In genomic region chr12:82867782-82868505, GRCh38 we compare ENCODE assay signal across 25 cellular contexts.
A peak's percentile ranks its signal among the peaks of the same experiment; 100 is the strongest.
DNase-seq lines count a peak whose midpoint lies in the region; ATAC-seq, FAIRE-seq and TF ChIP-seq lines count a peak whose summit lies in the region.
"Had no signal": no experiment of that assay in that cellular context is flagged by ENCODE, and none has a peak within 500 bp of the region (broad histone marks: within the 10 kb centered on the region; RNA-seq: fewer than 3 reads in every experiment).

No MANE protein-coding gene starts in this region.

- no peak overlapping the region for H3K9ac ChIP-seq in liver (ENCODE audit: low read depth in 1 of 2, low read length in 2 of 2)
- no peak overlapping the region for H3K9ac ChIP-seq in HepG2 (ENCODE audit: insufficient read depth, low read depth, low read length)
- H3K9ac ChIP-seq: BLaER1 had no signal

- TF ChIP-seq CTCF in liver (IDR thresholded peaks at IDR 0.05; ENCODE audit: low read depth, low read length, missing input control) (no peak), HepG2 (CRISPR knock-in tag; IDR thresholded peaks at IDR 0.05) (no peak), glutamatergic neuron (IDR thresholded peaks at IDR 0.05; ENCODE audit: partially characterized antibody, unreplicated experiment) (no peak)

- peak overlapping the region; percentile 47 for H3K4me3 Mint-ChIP-seq in glutamatergic neuron (ENCODE audit: unreplicated experiment)
- H3K4me3 Mint-ChIP-seq: CD4-positive, alpha-beta memory T cell had no signal

- H3K4me1 ChIP-seq in liver (ENCODE audit: control insufficient read depth in 4 of 4, insufficient read depth in 4 of 4, low read length in 3 of 4), result no peaks in the 10 kb centered on the region
- no peaks in the 10 kb centered on the region for H3K4me1 ChIP-seq in HepG2 (ENCODE audit: insufficient read depth, low read length)
- H3K4me1 ChIP-seq: BLaER1 had no signal

- FAIRE-seq in HepG2 (lab: Jason Lieb, UNC), result no peak
- FAIRE-seq: GM12891, GM18507 had no signal

- CTCF ChIA-PET in HepG2 (lab: Yijun Ruan, JAX; ENCODE audit: low intra/inter-chr PET ratio, low total read pairs), result no interaction called here

- H2AFZ ChIP-seq in HepG2 (ENCODE audit: low read length), result no peak overlapping the region

- no peak for ATAC-seq in HepG2
- ATAC-seq in SK-N-SH treated with all-trans-retinoic acid at 6 μM for 48 hours, result no peak

- intact Hi-C loops in HepG2 (cut with micrococcal nuclease; ENCODE audit: unreplicated experiment), result no loop called here

- H3K36me3 ChIP-seq in liver (ENCODE audit: control insufficient read depth in 4 of 4, insufficient read depth in 3 of 4, low read depth in 1 of 4, low read length in 3 of 4) (no peaks in the 10 kb centered on the region), HepG2 (replicated peaks in 1 of 2; ENCODE audit: control insufficient read depth in 1 of 2, insufficient read depth in 2 of 2, low read length in 2 of 2) (no peaks in the 10 kb centered on the region)
- H3K36me3 ChIP-seq: BLaER1 had no signal

- BruUV-seq in HepG2 (replicated peaks; lab: Mats Ljungman, UMichigan), result no TSS peak

- H3K27me3 Mint-ChIP-seq in glutamatergic neuron (ENCODE audit: unreplicated experiment), result peaks cover 2% of the 10 kb centered on the region
- H3K27me3 Mint-ChIP-seq: CD4-positive, alpha-beta memory T cell had no signal

- in situ Hi-C loops in HepG2 (cut with HindIII; ENCODE audit: extremely low pct_ligation_motif_present, low pct_unique_long_range_greater_than_20kb), result no loop called here

- H3K4me2 ChIP-seq in HepG2 (ENCODE audit: low read depth, low read length), result no peak overlapping the region
- H3K4me2 ChIP-seq: BLaER1 had no signal

- TF ChIP-seq RAD21 in liver (IDR thresholded peaks at IDR 0.05) (no peak), HepG2 (CRISPR knock-in tag; IDR thresholded peaks at IDR 0.05) (no peak)

- POLR2A ChIA-PET in HepG2 (lab: Yijun Ruan, JAX), result no interaction called here

- TF ChIP-seq EP300 in HepG2 (IDR thresholded peaks at IDR 0.05; ENCODE audit: low read depth in 2 of 2, low read length in 2 of 2) (no peak), HepG2 (CRISPR knock-in tag; IDR thresholded peaks at IDR 0.05; ENCODE audit: borderline replicate concordance) (no peak)

- peaks cover 63% of the 10 kb centered on the region for H3K4me1 Mint-ChIP-seq in glutamatergic neuron (ENCODE audit: low read depth, unreplicated experiment)

- H3K79me2 ChIP-seq in HepG2 (ENCODE audit: insufficient read depth, low read length), result no peaks in the 10 kb centered on the region

- H3K9me3 Mint-ChIP-seq in glutamatergic neuron (ENCODE audit: unreplicated experiment), result peaks cover 5% of the 10 kb centered on the region

- WGBS in liver, result 79% methylated on average over 6 of the region's 6 CpGs
- WGBS in HepG2 (ENCODE audit: low lambda C conversion rate), result 21% methylated on average over 6 of the region's 6 CpGs

- no peaks in the 10 kb centered on the region for H4K20me1 ChIP-seq in HepG2 (ENCODE audit: insufficient read depth, low read length)
- H4K20me1 ChIP-seq: BLaER1 had no signal

- H3K27ac Mint-ChIP-seq in glutamatergic neuron (ENCODE audit: unreplicated experiment), result peak overlapping the region; percentile 14
- H3K27ac Mint-ChIP-seq: CD4-positive, alpha-beta memory T cell had no signal

- no peak for TF ChIP-seq POLR2A in HepG2 (IDR thresholded peaks at IDR 0.05; ENCODE audit: insufficient read depth in 1 of 2, low read depth in 2 of 2, low read length in 2 of 2)

- H3K36me3 Mint-ChIP-seq in glutamatergic neuron (ENCODE audit: unreplicated experiment), result no peaks in the 10 kb centered on the region

- DNase-seq in HepG2 (ENCODE audit: low spot score), result no peak
- DNase-seq in glutamatergic neuron, result no peak
- no peak for DNase-seq in DMS114 treated with DMSO at 0.1 percent for 48 hours (lab: John Stamatoyannopoulos, UW; ENCODE audit: unreplicated experiment)
- no peak for DNase-seq in NCI-H510A treated with DMSO at 0.1 percent for 48 hours (lab: John Stamatoyannopoulos, UW)
- DNase-seq in AML-193 (lab: John Stamatoyannopoulos, UW), result no peak
- DNase-seq in activated T-cell treated with anti-CD3 and anti-CD28 coated beads, Interleukin-2, amount 50 U/mL, for 1 hour, result no peak
- DNase-seq: 8988T; Calu3; CD4-positive, alpha-beta memory T cell; DMS53; EL; H7; IMR-90; Karpas-422; NCI-H1417 treated with DMSO at 0.1 percent for 48 hours; NCI-H2029 treated with DMSO at 0.1 percent for 48 hours; NCI-H524; NCI-H82; RPMI8226 had no signal

- H3K27ac ChIP-seq in liver (ENCODE audit: low read depth in 1 of 2, low read length in 2 of 2) (no peak overlapping the region), HepG2 (ENCODE audit: extremely low read length, insufficient read depth, low read length) (no peak overlapping the region)
- H3K27ac ChIP-seq: BLaER1, HL-60 had no signal

- H3K27me3 ChIP-seq in liver (ENCODE audit: control insufficient read depth in 4 of 4, insufficient read depth in 4 of 4, low read length in 3 of 4), result no peaks in the 10 kb centered on the region
- H3K27me3 ChIP-seq in HepG2 (ENCODE audit: control insufficient read depth in 1 of 2, insufficient read depth in 2 of 2, low read length in 2 of 2), result no peaks in the 10 kb centered on the region
- H3K27me3 ChIP-seq: BLaER1 had no signal

- no peak overlapping the region for H3K4me3 ChIP-seq in liver (ENCODE audit: low read depth in 1 of 3, low read length in 3 of 3)
- H3K4me3 ChIP-seq in HepG2 (replicated peaks in 1 of 3; ENCODE audit: insufficient read depth in 1 of 3, low read depth in 2 of 3, low read length in 3 of 3), result no peak overlapping the region
- H3K4me3 ChIP-seq: BLaER1 had no signal

- no peaks in the 10 kb centered on the region for H3K9me3 ChIP-seq in liver (ENCODE audit: control insufficient read depth in 4 of 4, low read length in 3 of 4)
- no peaks in the 10 kb centered on the region for H3K9me3 ChIP-seq in HepG2 (ENCODE audit: low read length)
- H3K9me3 ChIP-seq: BLaER1 had no signal

TF ChIP-seq in HepG2, 621 proteins besides CTCF, POLR2A, EP300 and RAD21:
- TF ChIP-seq ZNF20 (CRISPR knock-in tag; IDR thresholded peaks at IDR 0.05) (no peak), KDM4B (CRISPR knock-in tag; IDR thresholded peaks at IDR 0.05) (no peak), KAT8 (CRISPR knock-in tag; IDR thresholded peaks at IDR 0.05) (no peak), NCOA2 (CRISPR knock-in tag; IDR thresholded peaks at IDR 0.05) (no peak), ZNF24 (IDR thresholded peaks at IDR 0.05) (no peak), ZFP82 (CRISPR knock-in tag; IDR thresholded peaks at IDR 0.05; ENCODE audit: borderline replicate concordance) (no peak), HCFC1 (IDR thresholded peaks at IDR 0.05; ENCODE audit: low read depth, low read length) (no peak), CBFB (CRISPR knock-in tag; IDR thresholded peaks at IDR 0.05) (no peak), ZNF431 (CRISPR knock-in tag; IDR thresholded peaks at IDR 0.05; ENCODE audit: borderline replicate concordance, low read depth) (no peak), NBN (conservative IDR thresholded peaks at IDR 0.05) (no peak)

TF ChIP-seq in SK-N-SH treated with all-trans-retinoic acid at 6 μM for 48 hours, 23 proteins besides CTCF, POLR2A, EP300 and RAD21:
- TF ChIP-seq ISL1 (CRISPR knock-in tag; IDR thresholded peaks at IDR 0.05) (0 out of 2 replicates have a peak, but pooled peaks have one; percentile 19), CSDC2 (CRISPR knock-in tag; IDR thresholded peaks at IDR 0.05) (no peak)
